17 cellular contexts compared by ENCODE assay signal in genomic region chr11:94737171-94737611, GRCh38. TPM values are rescaled to one million over a fixed set of nuclear protein-coding genes. Genes with fewer than 3 reads are reported as not detected.
DNase-seq lines count a peak whose midpoint lies in the region; ATAC-seq and TF ChIP-seq lines count a peak whose summit lies in the region.
"Had no signal": no experiment of that assay in that cellular context is flagged by ENCODE, and none has a peak within 500 bp of the region (broad histone marks: within the 10 kb centered on the region; RNA-seq: fewer than 3 reads in every experiment).

No MANE protein-coding gene starts in this region.

- H3K4me3 ChIP-seq in HCT116 (replicated peaks in 1 of 2; ENCODE audit: low read depth in 1 of 2, low read length in 2 of 2) (peak overlapping the region in 1 of 2 experiments; percentile 29; a peak in 2 of 4 replicates), PC-9 (peak overlapping the region; percentile 27), epithelial cell of esophagus (ENCODE audit: low read length) (no peak overlapping the region), sigmoid colon (no peak overlapping the region)

- H3K9me2 ChIP-seq in HCT116 (ENCODE audit: insufficient read depth): no peaks in the 10 kb centered on the region
- no peaks in the 10 kb centered on the region for H3K9me2 ChIP-seq in PC-9 (ENCODE audit: insufficient read depth)

- H3K36me3 Mint-ChIP-seq in activated CD8-positive, alpha-beta T cell treated with anti-CD3 and anti-CD28 coated beads, Interleukin-2, amount 10 ng/mL, durations not matched to agents 7 days and 5 days (ENCODE audit: low read depth): no peaks in the 10 kb centered on the region
- H3K36me3 Mint-ChIP-seq: WTC11 had no signal

- peaks cover 19% of the 10 kb centered on the region for H3K27me3 Mint-ChIP-seq in activated CD8-positive, alpha-beta T cell treated with anti-CD3 and anti-CD28 coated beads, Interleukin-2, amount 10 ng/mL, durations not matched to agents 7 days and 5 days (ENCODE audit: low read depth)

- ATAC-seq in HCT116 (peak; percentile 61), left colon (no peak)
- ATAC-seq in activated CD8-positive, alpha-beta T cell treated with anti-CD3 and anti-CD28 coated beads, Interleukin-2, amount 10 ng/mL, durations not matched to agents 7 days and 5 days: no peak
- ATAC-seq: left lobe of liver, WTC11 had no signal

- H3K4me1 Mint-ChIP-seq in activated CD8-positive, alpha-beta T cell treated with anti-CD3 and anti-CD28 coated beads, Interleukin-2, amount 10 ng/mL, durations not matched to agents 7 days and 5 days (ENCODE audit: low read depth): peaks cover 19% of the 10 kb centered on the region

- no peak overlapping the region for H3K4me3 Mint-ChIP-seq in activated CD8-positive, alpha-beta T cell treated with anti-CD3 and anti-CD28 coated beads, Interleukin-2, amount 10 ng/mL, durations not matched to agents 7 days and 5 days
- H3K4me3 Mint-ChIP-seq: neural crest cell, WTC11 had no signal

- POLR2A ChIA-PET in HCT116 (lab: Charles Lee) (no interaction called here), PC-9 (lab: Charles Lee; ENCODE audit: unreplicated experiment) (interaction anchor here (0.6 to 1.1 kb wide), 6 partner anchors 9 to 91 kb away, joined by 3 to 8 read pairs (median 4); no protein-coding TSS in a partner anchor)
- POLR2A ChIA-PET in activated CD8-positive, alpha-beta T cell treated with anti-CD3 and anti-CD28 coated beads, Interleukin-2, amount 10 ng/mL, durations not matched to agents 7 days and 5 days (lab: Charles Lee): no interaction called here

- H3K4me2 ChIP-seq in HCT116 (ENCODE audit: low read length) (peak overlapping the region; percentile 50), PC-9 (peak overlapping the region; percentile 98)

- TF ChIP-seq EP300 in sigmoid colon (IDR thresholded peaks at IDR 0.05): no peak

- TF ChIP-seq CTCF in HCT116 (IDR thresholded peaks at IDR 0.05 in 2 of 3, conservative IDR thresholded peaks at IDR 0.05 in 1 of 3; ENCODE audit: borderline replicate concordance in 1 of 3, insufficient read depth in 1 of 3, low read depth in 2 of 3, low read length in 2 of 3) (no peak), PC-9 (conservative IDR thresholded peaks at IDR 0.05) (no peak), epithelial cell of esophagus (IDR thresholded peaks at IDR 0.05; ENCODE audit: insufficient read depth, low read depth, low read length, missing control alignments) (no peak), sigmoid colon (IDR thresholded peaks at IDR 0.05) (no peak)

- peak overlapping the region; percentile 18; the same call in 1 of the 2 replicates for H3K9ac ChIP-seq in HCT116 (ENCODE audit: low read length)

- H3K27ac ChIP-seq in HCT116 (ENCODE audit: low read depth, low read length): peak overlapping the region; percentile 40; the same call in 1 of the 2 replicates
- H3K27ac ChIP-seq in PC-9: peak overlapping the region; percentile 77
- peak overlapping the region; percentile 19 to 80 (median 50) for H3K27ac ChIP-seq in sigmoid colon
- H3K27ac ChIP-seq: HL-60 had no signal

- CTCF ChIA-PET in HCT116 (lab: Charles Lee) (interaction anchor here (1.3 kb wide), 1 partner anchor 11 kb away, joined by 3 read pairs; no protein-coding TSS in a partner anchor), PC-9 (lab: Charles Lee) (interaction anchor here (1.2 kb wide), 1 partner anchor 114 kb away, joined by 6 read pairs; no protein-coding TSS in a partner anchor)
- CTCF ChIA-PET in activated CD8-positive, alpha-beta T cell treated with anti-CD3 and anti-CD28 coated beads, Interleukin-2, amount 10 ng/mL, durations not matched to agents 7 days and 5 days (lab: Charles Lee): no interaction called here

- H3K4me1 ChIP-seq in HCT116 (ENCODE audit: control insufficient read depth in 1 of 2, insufficient read depth in 2 of 2, low read length in 2 of 2): peaks cover 59 to 78% of the 10 kb centered on the region in 2 experiments
- peaks cover 89% of the 10 kb centered on the region for H3K4me1 ChIP-seq in PC-9 (replicated peaks; ENCODE audit: insufficient read depth)
- peaks cover 0 to 49% (median 34%) of the 10 kb centered on the region in 4 donors for H3K4me1 ChIP-seq in sigmoid colon

- H2AFZ ChIP-seq in HCT116 (ENCODE audit: low read depth, low read length, poor library complexity, severe bottlenecking) (peak overlapping the region; percentile 81), PC-9 (no peak overlapping the region)

- RAD21 ChIA-PET in HCT116 (lab: Charles Lee; ENCODE audit: low non-redundant PET in 1 of 2, low total read pairs in 2 of 2, uncharacterized antibody in 2 of 2, unreplicated experiment in 2 of 2): no interaction called here

- TF ChIP-seq RAD21 in HCT116 (IDR thresholded peaks at IDR 0.05; ENCODE audit: low read depth): no peak

- H3K27ac Mint-ChIP-seq in activated CD8-positive, alpha-beta T cell treated with anti-CD3 and anti-CD28 coated beads, Interleukin-2, amount 10 ng/mL, durations not matched to agents 7 days and 5 days: no peak overlapping the region
- H3K27ac Mint-ChIP-seq: WTC11 had no signal

- H3F3A ChIP-seq in PC-9 (ENCODE audit: insufficient read depth, low read depth): peaks cover 64% of the 10 kb centered on the region

- H4K20me1 ChIP-seq in HCT116 (ENCODE audit: insufficient read depth) (no peaks in the 10 kb centered on the region), PC-9 (ENCODE audit: insufficient read depth) (no peaks in the 10 kb centered on the region)

- BruUV-seq in HCT116 (replicated peaks; lab: Mats Ljungman, UMichigan) (no TSS peak), PC-9 (replicated peaks; lab: Mats Ljungman, UMichigan) (no TSS peak)

- H3K9me3 Mint-ChIP-seq in activated CD8-positive, alpha-beta T cell treated with anti-CD3 and anti-CD28 coated beads, Interleukin-2, amount 10 ng/mL, durations not matched to agents 7 days and 5 days (ENCODE audit: insufficient read depth): no peaks in the 10 kb centered on the region
- H3K9me3 Mint-ChIP-seq: neural crest cell, WTC11 had no signal

- TF ChIP-seq POLR2A in HCT116 (IDR thresholded peaks at IDR 0.05; ENCODE audit: borderline replicate concordance, extremely low read depth, insufficient read depth, insufficient read length): no peak
- TF ChIP-seq POLR2A in sigmoid colon (IDR thresholded peaks at IDR 0.05): no peak

- 49 to 71% methylated on average over 2 of the region's 2 CpGs for WGBS in sigmoid colon, 2 donors

- H3K36me3 ChIP-seq in HCT116 (ENCODE audit: control insufficient read depth in 1 of 2, insufficient read depth in 2 of 2, low read length in 2 of 2) (no peaks in the 10 kb centered on the region), PC-9 (ENCODE audit: low read depth) (no peaks in the 10 kb centered on the region), sigmoid colon (no peaks in the 10 kb centered on the region)

- H3K9me3 ChIP-seq in HCT116 (ENCODE audit: control insufficient read depth in 1 of 2, insufficient read depth in 1 of 2, low read depth in 1 of 2, low read length in 2 of 2) (no peaks in the 10 kb centered on the region), PC-9 (ENCODE audit: insufficient read depth, low read depth) (no peaks in the 10 kb centered on the region), sigmoid colon (no peaks in the 10 kb centered on the region)

- intact Hi-C loops in HCT116 (cut with micrococcal nuclease): no loop called here
- intact Hi-C loops in PC-9 (cut with micrococcal nuclease; ENCODE audit: unreplicated experiment): loop anchor here (5.0 kb wide), 2 partner anchors 40 to 195 kb away; partner anchors contain the start of gene FUT4
- intact Hi-C loops in sigmoid colon (cut with DNase I): no loop called here
- intact Hi-C loops in left colon (cut with DNase I, micrococcal nuclease): no loop called here

- DNase-seq in HCT116 (ENCODE audit: low read depth, low spot score) (no peak), PC-9 (peak in 1 of 2 experiments; percentile 97), epithelial cell of esophagus (ENCODE audit: low read depth) (peak; percentile 43), sigmoid colon (no peak), NCI-H2171 (lab: John Stamatoyannopoulos, UW) (no peak), left colon (no peak)
- no peak for DNase-seq in activated CD8-positive, alpha-beta T cell treated with anti-CD3 and anti-CD28 coated beads, Interleukin-2, amount 10 ng/mL, durations not matched to agents 7 days and 5 days
- DNase-seq: COR-L47, head of caudate nucleus, NCI-H1105 treated with DMSO at 0.1 percent for 48 hours, NCI-H524 treated with DMSO at 0.1 percent for 48 hours, SHP77 treated with DMSO at 0.1 percent for 48 hours, substantia nigra had no signal

- H3K27me3 ChIP-seq in HCT116 (ENCODE audit: insufficient read depth, low read length) (no peaks in the 10 kb centered on the region), PC-9 (ENCODE audit: insufficient read depth, low read depth) (no peaks in the 10 kb centered on the region), sigmoid colon (no peaks in the 10 kb centered on the region)

- no peaks in the 10 kb centered on the region for H3K79me2 ChIP-seq in HCT116 (ENCODE audit: insufficient read depth, low read length)
- peaks cover 16% of the 10 kb centered on the region for H3K79me2 ChIP-seq in PC-9 (ENCODE audit: low read depth)

TF ChIP-seq in HCT116, 20 proteins besides CTCF, POLR2A, EP300 and RAD21:
- TF ChIP-seq CBX3 (IDR thresholded peaks at IDR 0.05; ENCODE audit: low read depth) (peak; percentile 66), CEBPB (IDR thresholded peaks at IDR 0.05; ENCODE audit: low read depth) (no peak), SRF (IDR thresholded peaks at IDR 0.05; ENCODE audit: low read depth) (no peak), FOSL1 (IDR thresholded peaks at IDR 0.05; ENCODE audit: low read depth) (peak; percentile 71), JUND (IDR thresholded peaks at IDR 0.05) (peak; percentile 70), SP1 (IDR thresholded peaks at IDR 0.05; ENCODE audit: low read depth) (peak; percentile 49), MAX (IDR thresholded peaks at IDR 0.05) (peak; percentile 21; the same call in 1 of the 2 replicates)

RNA-seq across cellular contexts. Expression of gene AMOTL1, which starts 31.0 kb away (rescaled TPM):
- total RNA-seq in HCT116 (2021; ENCODE audit: unreplicated experiment) (27.6 TPM), PC-9 (2021) (48.0 and 60.5 TPM in 2 replicates), sigmoid colon (100 to 1,000 TPM in 3 of 4 donors, 10 to 100 TPM in 1; 96.3 to 161 (median 115) TPM), left colon (10 to 100 TPM in 1 of 2 donors, 1 to 10 TPM in 1; 3.3 to 14.2 TPM)
- polyA plus RNA-seq in HCT116 (2012): 8.8 and 9.6 TPM in 2 replicates
- 1 to 10 TPM in 2 of 3 donors, under 1 TPM in 1; 0.69 to 7.9 (median 1.8) TPM for polyA plus RNA-seq in sigmoid colon
- total RNA-seq in activated CD8-positive, alpha-beta T cell treated with anti-CD3 and anti-CD28 coated beads, Interleukin-2, amount 10 ng/mL, durations not matched to agents 7 days and 5 days: 1 to 10 TPM; 6.6 to 8.4 TPM
